Comparison of ENCODE assay signal across 15 cellular contexts in the genomic region with DNA sequence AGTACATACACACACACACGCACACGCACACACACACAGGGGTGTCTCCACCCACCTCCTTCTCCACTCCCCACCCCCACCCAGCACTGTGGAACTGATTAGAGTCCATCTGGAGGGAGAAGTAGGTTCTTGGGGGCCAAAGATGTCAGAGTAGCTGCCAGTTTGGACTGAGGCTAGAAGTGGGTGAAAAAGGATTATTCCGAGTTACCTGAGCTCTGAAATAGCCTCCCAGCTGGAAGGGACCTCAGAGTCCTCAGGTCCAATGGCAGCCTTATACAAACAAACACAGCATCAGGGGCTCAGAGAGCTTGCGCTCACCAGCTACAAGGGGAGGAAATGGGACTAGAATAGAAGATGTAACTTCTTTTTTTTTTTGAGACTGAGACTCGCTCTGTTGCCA. TPM values are rescaled to one million over a fixed set of nuclear protein-coding genes. Genes with fewer than 3 reads are reported as not detected.
DNase-seq lines count a peak whose midpoint lies in the region; ATAC-seq and TF ChIP-seq lines count a peak whose summit lies in the region.
"Had no signal": no experiment of that assay in that cellular context is flagged by ENCODE, and none has a peak within 500 bp of the region (broad histone marks: within the 10 kb centered on the region; RNA-seq: fewer than 3 reads in every experiment).

No MANE protein-coding gene starts in this region.

- no peak for DNase-seq in activated CD8-positive, alpha-beta memory T cell treated with anti-CD3 and anti-CD28 coated beads, Interleukin-2, amount 10 ng/mL, durations not matched to agents 7 days and 5 days
- DNase-seq in activated CD8-positive, alpha-beta memory T cell treated with anti-CD3 and anti-CD28 coated beads, Interleukin-2, amount 50 U/mL, for 4 hours: no peak
- DNase-seq in colonic mucosa (peak; percentile 11), NCI-H82 treated with DMSO at 0.1 percent for 48 hours (lab: John Stamatoyannopoulos, UW; ENCODE audit: unreplicated experiment) (no peak), ascending aorta (ENCODE audit: low spot score in 2 of 2) (no peak), chondrocyte (ENCODE audit: low spot score) (no peak)
- DNase-seq: DMS79 treated with DMSO at 0.1 percent for 48 hours, foreskin keratinocyte, NCI-H446, nephron progenitor cell, SJCRH30 had no signal

- peak; percentile 2 for ATAC-seq in activated CD8-positive, alpha-beta memory T cell treated with anti-CD3 and anti-CD28 coated beads, Interleukin-2, amount 10 ng/mL, durations not matched to agents 7 days and 5 days
- no peak for ATAC-seq in stimulated activated memory B cell treated with anti-CD40 and anti-IgM and Interleukin-4, amounts not matched to agents 10 μg/mL and 1 μg/mL and 100 μg/mL, for 72 hours
- ATAC-seq: foreskin keratinocyte had no signal

- H3K79me2 ChIP-seq in OCI-LY1 (ENCODE audit: insufficient read depth, low read length): no peaks in the 10 kb centered on the region

- H3K9me3 ChIP-seq in OCI-LY1 (ENCODE audit: low read length) (no peaks in the 10 kb centered on the region), colonic mucosa (no peaks in the 10 kb centered on the region), ascending aorta (no peaks in the 10 kb centered on the region)
- H3K9me3 ChIP-seq: SJCRH30 had no signal

- intact Hi-C loops in colonic mucosa (cut with DNase I): no loop called here
- intact Hi-C loops in ascending aorta (cut with DNase I): no loop called here

- H2AFZ ChIP-seq in OCI-LY1 (ENCODE audit: low read length): no peak overlapping the region

- no peak for TF ChIP-seq CTCF in OCI-LY1 (IDR thresholded peaks at IDR 0.05; ENCODE audit: low read length)
- TF ChIP-seq CTCF in colonic mucosa (IDR thresholded peaks at IDR 0.05): no peak
- TF ChIP-seq CTCF in ascending aorta (IDR thresholded peaks at IDR 0.05): no peak
- no peak for TF ChIP-seq CTCF in chondrocyte (IDR thresholded peaks at IDR 0.05)

- H3K4me3 ChIP-seq in OCI-LY1 (ENCODE audit: low read depth, low read length, poor library complexity, severe bottlenecking): no peak overlapping the region
- H3K4me3 ChIP-seq in colonic mucosa: no peak overlapping the region
- no peak overlapping the region for H3K4me3 ChIP-seq in ascending aorta
- H3K4me3 ChIP-seq: SJCRH30 had no signal

- H3K27me3 ChIP-seq in OCI-LY1 (ENCODE audit: insufficient read depth, low read length) (no peaks in the 10 kb centered on the region), colonic mucosa (no peaks in the 10 kb centered on the region), ascending aorta (no peaks in the 10 kb centered on the region)
- H3K27me3 ChIP-seq: SJCRH30 had no signal

- peaks cover 99% of the 10 kb centered on the region for H3K4me1 Mint-ChIP-seq in activated CD8-positive, alpha-beta memory T cell treated with anti-CD3 and anti-CD28 coated beads, Interleukin-2, amount 10 ng/mL, durations not matched to agents 7 days and 5 days
- peaks cover 100% of the 10 kb centered on the region for H3K4me1 Mint-ChIP-seq in stimulated activated memory B cell treated with anti-CD40 and anti-IgM and Interleukin-4, amounts not matched to agents 10 μg/mL and 1 μg/mL and 100 μg/mL, for 72 hours
- no peaks in the 10 kb centered on the region for H3K4me1 Mint-ChIP-seq in chondrocyte (ENCODE audit: low read depth)

- H3K4me3 Mint-ChIP-seq in activated CD8-positive, alpha-beta memory T cell treated with anti-CD3 and anti-CD28 coated beads, Interleukin-2, amount 10 ng/mL, durations not matched to agents 7 days and 5 days: peak overlapping the region; percentile 16
- H3K4me3 Mint-ChIP-seq in stimulated activated memory B cell treated with anti-CD40 and anti-IgM and Interleukin-4, amounts not matched to agents 10 μg/mL and 1 μg/mL and 100 μg/mL, for 72 hours: no peak overlapping the region
- no peak overlapping the region for H3K4me3 Mint-ChIP-seq in chondrocyte (ENCODE audit: unreplicated experiment)
- H3K4me3 Mint-ChIP-seq: nephron progenitor cell, type B pancreatic cell had no signal

- CTCF ChIA-PET in activated CD8-positive, alpha-beta memory T cell treated with anti-CD3 and anti-CD28 coated beads, Interleukin-2, amount 10 ng/mL, durations not matched to agents 7 days and 5 days (lab: Charles Lee): interaction anchor here (0.7 to 39.2 kb wide), 14 partner anchors 9 to 58 kb away, joined by 3 to 459 read pairs (median 4); a partner anchor contains a TSS

- H3K4me2 ChIP-seq in OCI-LY1 (ENCODE audit: low read length): peak overlapping the region; percentile 17; the same call in 1 of the 2 replicates

- peaks cover 75% of the 10 kb centered on the region for H3K4me1 ChIP-seq in OCI-LY1 (ENCODE audit: insufficient read depth, low read length, severe bottlenecking)
- H3K4me1 ChIP-seq in colonic mucosa: peaks cover 1% of the 10 kb centered on the region
- H3K4me1 ChIP-seq in ascending aorta: no peaks in the 10 kb centered on the region
- H3K4me1 ChIP-seq: foreskin keratinocyte, SJCRH30 had no signal

- no peaks in the 10 kb centered on the region for H3K9me2 ChIP-seq in OCI-LY1 (ENCODE audit: low read depth, low read length)

- no peaks in the 10 kb centered on the region for H3K36me3 ChIP-seq in OCI-LY1 (ENCODE audit: insufficient read depth, low read length)
- H3K36me3 ChIP-seq in colonic mucosa: no peaks in the 10 kb centered on the region
- H3K36me3 ChIP-seq in ascending aorta: no peaks in the 10 kb centered on the region
- H3K36me3 ChIP-seq: SJCRH30 had no signal

- H3F3A ChIP-seq in OCI-LY1 (ENCODE audit: insufficient read depth, low read length): no peaks in the 10 kb centered on the region

- peak overlapping the region; percentile 98 for H3K27ac Mint-ChIP-seq in activated CD8-positive, alpha-beta memory T cell treated with anti-CD3 and anti-CD28 coated beads, Interleukin-2, amount 10 ng/mL, durations not matched to agents 7 days and 5 days
- peak overlapping the region; percentile 98 for H3K27ac Mint-ChIP-seq in stimulated activated memory B cell treated with anti-CD40 and anti-IgM and Interleukin-4, amounts not matched to agents 10 μg/mL and 1 μg/mL and 100 μg/mL, for 72 hours
- no peak overlapping the region for H3K27ac Mint-ChIP-seq in chondrocyte (ENCODE audit: unreplicated experiment)
- H3K27ac Mint-ChIP-seq: nephron progenitor cell, type B pancreatic cell had no signal

- peaks cover 6% of the 10 kb centered on the region for H3K9me3 Mint-ChIP-seq in activated CD8-positive, alpha-beta memory T cell treated with anti-CD3 and anti-CD28 coated beads, Interleukin-2, amount 10 ng/mL, durations not matched to agents 7 days and 5 days (ENCODE audit: low read depth)
- peaks cover 3% of the 10 kb centered on the region for H3K9me3 Mint-ChIP-seq in stimulated activated memory B cell treated with anti-CD40 and anti-IgM and Interleukin-4, amounts not matched to agents 10 μg/mL and 1 μg/mL and 100 μg/mL, for 72 hours
- peaks cover 8% of the 10 kb centered on the region for H3K9me3 Mint-ChIP-seq in chondrocyte (ENCODE audit: low read depth)
- H3K9me3 Mint-ChIP-seq: type B pancreatic cell had no signal

- no peak overlapping the region; the same call in 1 of the 2 replicates for H3K9ac ChIP-seq in OCI-LY1 (ENCODE audit: low read length)
- no peak overlapping the region for H3K9ac ChIP-seq in colonic mucosa (ENCODE audit: low read depth in 2 of 2, low read length in 2 of 2)

- H3K36me3 Mint-ChIP-seq in activated CD8-positive, alpha-beta memory T cell treated with anti-CD3 and anti-CD28 coated beads, Interleukin-2, amount 10 ng/mL, durations not matched to agents 7 days and 5 days: peaks cover 26% of the 10 kb centered on the region
- no peaks in the 10 kb centered on the region for H3K36me3 Mint-ChIP-seq in stimulated activated memory B cell treated with anti-CD40 and anti-IgM and Interleukin-4, amounts not matched to agents 10 μg/mL and 1 μg/mL and 100 μg/mL, for 72 hours
- H3K36me3 Mint-ChIP-seq in chondrocyte (ENCODE audit: low read depth): peaks cover 1% of the 10 kb centered on the region
- H3K36me3 Mint-ChIP-seq: type B pancreatic cell had no signal

- no peaks in the 10 kb centered on the region for H3K27me3 Mint-ChIP-seq in activated CD8-positive, alpha-beta memory T cell treated with anti-CD3 and anti-CD28 coated beads, Interleukin-2, amount 10 ng/mL, durations not matched to agents 7 days and 5 days
- H3K27me3 Mint-ChIP-seq in stimulated activated memory B cell treated with anti-CD40 and anti-IgM and Interleukin-4, amounts not matched to agents 10 μg/mL and 1 μg/mL and 100 μg/mL, for 72 hours: no peaks in the 10 kb centered on the region
- H3K27me3 Mint-ChIP-seq in chondrocyte (ENCODE audit: low read depth): peaks cover 21% of the 10 kb centered on the region

- peak overlapping the region; percentile 94 for H3K27ac ChIP-seq in OCI-LY1 (ENCODE audit: low read depth, low read length, poor library complexity, severe bottlenecking)
- H3K27ac ChIP-seq in colonic mucosa: peak overlapping the region; percentile 53
- H3K27ac ChIP-seq in ascending aorta: no peak overlapping the region
- H3K27ac ChIP-seq: foreskin keratinocyte, SJCRH30 had no signal

- H4K20me1 ChIP-seq in OCI-LY1 (ENCODE audit: insufficient read depth, low read length): no peaks in the 10 kb centered on the region

RNA-seq across cellular contexts. Expression of a gene that starts 20.8 kb away (rescaled TPM):
- 100 to 1,000 TPM; 247 to 260 TPM for total RNA-seq in activated CD8-positive, alpha-beta memory T cell treated with anti-CD3 and anti-CD28 coated beads, Interleukin-2, amount 10 ng/mL, durations not matched to agents 7 days and 5 days
- 1 to 10 TPM; 4.4 to 9.8 TPM for total RNA-seq in colonic mucosa
- 38.6 TPM for total RNA-seq in ascending aorta
- 0.12 to 0.77 TPM in 2 of 3 replicates, not detected in the other for total RNA-seq in chondrocyte
- total RNA-seq: dermis microvascular lymphatic vessel endothelial cell, SJCRH30 had no signal

Comparison
In these comparisons a context has a peak if more than half of its experiments do, and no peak if none do; other contexts are left out.
1. H3K27ac ChIP-seq: peak in OCI-LY1 (single experiment) and colonic mucosa (single experiment); none in ascending aorta (0 of 2).